In genomic region chr2:232535761-232536530, GRCh38 we compare ENCODE assay signal across 18 cellular contexts. TPM values are rescaled to one million over a fixed set of nuclear protein-coding genes. Genes with fewer than 3 reads are reported as not detected.
DNase-seq lines count a peak whose midpoint lies in the region; ATAC-seq and TF ChIP-seq lines count a peak whose summit lies in the region.
"Had no signal": no experiment of that assay in that cellular context is flagged by ENCODE, and none has a peak within 500 bp of the region (broad histone marks: within the 10 kb centered on the region; RNA-seq: fewer than 3 reads in every experiment).

No MANE protein-coding gene starts in this region.

- TF ChIP-seq POLR2A in spleen (IDR thresholded peaks at IDR 0.05), result no peak

- H4K91ac ChIP-seq in neuronal stem cell (ENCODE audit: low read depth, low read length, poor library complexity), result no peak overlapping the region

- no peak overlapping the region for H3K14ac ChIP-seq in neuronal stem cell (ENCODE audit: low read length)

- H3K9me3 ChIP-seq in neuronal stem cell (replicated peaks in 1 of 2; ENCODE audit: control insufficient read depth in 2 of 2, insufficient read depth in 1 of 2, low read depth in 1 of 2, low read length in 2 of 2) (peaks cover 0 to 2% of the 10 kb centered on the region in 2 donors), spleen (peaks cover 0 to 10% (median 6%) of the 10 kb centered on the region in 8 donors)

- intact Hi-C loops in spleen (cut with DNase I; ENCODE audit: low total_unique reads), result no loop called here

- no peak overlapping the region for H3K4me3 ChIP-seq in neuronal stem cell (ENCODE audit: low read length in 2 of 2)
- no peak overlapping the region for H3K4me3 ChIP-seq in spleen
- H3K4me3 ChIP-seq: BLaER1 treated with 17β-estradiol and CSF1 and Interleukin-3, amounts not matched to agents 10 nM and 100 nM; GM23338 had no signal

- ATAC-seq in GM21367 (IDR thresholded peaks at IDR 0.05; ENCODE audit: unreplicated experiment), result no peak
- ATAC-seq: GM23338 had no signal

- H3K27me3 ChIP-seq in neuronal stem cell (ENCODE audit: control insufficient read depth in 3 of 3, insufficient read depth in 3 of 3, low read depth in 1 of 3, low read length in 3 of 3) (no peaks in the 10 kb centered on the region), spleen (replicated peaks in 1 of 7) (peaks cover 0 to 80% (median 12%) of the 10 kb centered on the region in 7 donors)
- H3K27me3 ChIP-seq: BLaER1 treated with 17β-estradiol and CSF1 and Interleukin-3, amounts not matched to agents 10 nM and 100 nM had no signal

- no peak overlapping the region for H3K4ac ChIP-seq in neuronal stem cell (ENCODE audit: low read length)

- H2AFZ ChIP-seq in neuronal stem cell (ENCODE audit: low read length), result no peak overlapping the region
- H2AFZ ChIP-seq: GM23338 had no signal

- WGBS in neuronal stem cell (ENCODE audit: extremely low coverage in 2 of 2, insufficient read length in 2 of 2, insufficient replicate concordance in 1 of 2), 2 donors, result no CpG with 5 or more reads among the region's 5 CpGs
- WGBS in spleen, 5 donors, result 82 to 93% (median 86%) methylated on average over 5 of the region's 5 CpGs

- H4K8ac ChIP-seq in neuronal stem cell (ENCODE audit: low read depth, low read length), result no peak overlapping the region

- H3K4me2 ChIP-seq in neuronal stem cell (ENCODE audit: insufficient read depth, low read length, poor library complexity, severe bottlenecking), result no peak overlapping the region
- H3K4me2 ChIP-seq: GM23338 had no signal

- DNase-seq in activated CD4-positive, CD25-positive, alpha-beta regulatory T cell treated with anti-CD3 and anti-CD28 coated beads, Interleukin-2, amount 50 U/mL, for 72 hours, result peak; percentile 19
- DNase-seq in activated CD4-positive, CD25-positive, alpha-beta regulatory T cell (lab: John Stamatoyannopoulos, UW), result no peak
- DNase-seq in CD1c-positive myeloid dendritic cell (ENCODE audit: extremely low spot score), result peak; percentile 30
- no peak for DNase-seq in neuronal stem cell (ENCODE audit: low spot score)
- DNase-seq in spleen, result peak; percentile 24
- DNase-seq in amygdala (lab: John Stamatoyannopoulos, UW), result no peak
- DNase-seq: 8988T; ACHN; CD4-positive, alpha-beta memory T cell; DND-41; GDM1; IMR-90; KBM-7 had no signal

- TF ChIP-seq CTCF in spleen (IDR thresholded peaks at IDR 0.05 in 8 of 11, conservative IDR thresholded peaks at IDR 0.05 in 3 of 11), result no peak

- H2BK5ac ChIP-seq in neuronal stem cell (ENCODE audit: low read length), result no peak overlapping the region

- H3K27ac ChIP-seq in neuronal stem cell (replicated peaks; ENCODE audit: low read length), result no peak overlapping the region
- H3K27ac ChIP-seq in spleen, result no peak overlapping the region
- H3K27ac ChIP-seq: BLaER1 treated with 17β-estradiol and CSF1 and Interleukin-3, amounts not matched to agents 10 nM and 100 nM had no signal

- H2BK12ac ChIP-seq in neuronal stem cell (ENCODE audit: low read length), result no peak overlapping the region

- peak overlapping the region; percentile 92 for H2AK5ac ChIP-seq in neuronal stem cell (ENCODE audit: low read depth, low read length)

- no peak overlapping the region for H2BK15ac ChIP-seq in neuronal stem cell (ENCODE audit: low read length)

- H2BK120ac ChIP-seq in neuronal stem cell (ENCODE audit: low read depth, low read length), result no peak overlapping the region

- H3K18ac ChIP-seq in neuronal stem cell (ENCODE audit: low read length), result no peak overlapping the region

- no peak overlapping the region for H3K23ac ChIP-seq in neuronal stem cell (ENCODE audit: low read depth, low read length, poor library complexity)

- H3K36me3 ChIP-seq in neuronal stem cell (replicated peaks in 1 of 2; ENCODE audit: control insufficient read depth in 2 of 2, insufficient read depth in 2 of 2, low read length in 2 of 2), result no peaks in the 10 kb centered on the region
- H3K36me3 ChIP-seq in spleen, result no peaks in the 10 kb centered on the region
- H3K36me3 ChIP-seq: BLaER1 treated with 17β-estradiol and CSF1 and Interleukin-3, amounts not matched to agents 10 nM and 100 nM had no signal

- H3K9ac ChIP-seq in neuronal stem cell (ENCODE audit: low read depth, low read length, poor library complexity), result no peak overlapping the region
- H3K9ac ChIP-seq: BLaER1 treated with 17β-estradiol and CSF1 and Interleukin-3, amounts not matched to agents 10 nM and 100 nM had no signal

- peaks cover 2% of the 10 kb centered on the region for H3K79me1 ChIP-seq in neuronal stem cell (ENCODE audit: low read depth, low read length)

- H3K4me1 ChIP-seq in neuronal stem cell (ENCODE audit: control insufficient read depth in 2 of 2, insufficient read depth in 1 of 2, low read depth in 1 of 2, low read length in 2 of 2) (peaks cover 6 to 17% of the 10 kb centered on the region in 2 donors), spleen (peaks cover 0 to 17% (median 0%) of the 10 kb centered on the region in 6 donors)

RNA-seq across cellular contexts. Expression of gene CHRNG, which starts 3.5 kb away (rescaled TPM):
- polyA plus RNA-seq in neuronal stem cell (2013, experiment 1 of 2), result not detected
- not detected for polyA plus RNA-seq in neuronal stem cell (2013, experiment 2 of 2)
- not detected for total RNA-seq in spleen
- polyA plus RNA-seq in spleen, result under 1 TPM in 1 of 3 donors, not detected in 2; 0.06 TPM
- total RNA-seq: CD4-positive, alpha-beta memory T cell; GM23338; H7; HT-29; IMR-90 had no signal
- polyA plus RNA-seq: CD4-positive, alpha-beta memory T cell; GM23338; IMR-90 had no signal

RNA-seq across cellular contexts. Expression of gene CHRND, which starts 10.0 kb away (rescaled TPM):
- 0.18 TPM for polyA plus RNA-seq in neuronal stem cell (2013, experiment 1 of 2)
- polyA plus RNA-seq in neuronal stem cell (2013, experiment 2 of 2), result 0.14 TPM
- total RNA-seq in spleen, result under 1 TPM in 1 of 7 donors, not detected in 6; 0.32 TPM
- not detected for polyA plus RNA-seq in spleen
- total RNA-seq: CD4-positive, alpha-beta memory T cell; H7; HT-29; IMR-90 had no signal
- polyA plus RNA-seq: CD4-positive, alpha-beta memory T cell; IMR-90 had no signal

RNA-seq across cellular contexts. Expression of gene TIGD1, which starts 14.4 kb away (rescaled TPM):
- 10.3 TPM for polyA plus RNA-seq in neuronal stem cell (2013, experiment 1 of 2)
- polyA plus RNA-seq in neuronal stem cell (2013, experiment 2 of 2), result 10.3 TPM
- 10 to 100 TPM in 3 of 7 donors, 1 to 10 TPM in 4; 5.1 to 13.5 (median 9.9) TPM for total RNA-seq in spleen
- polyA plus RNA-seq in spleen, result 1 to 10 TPM; 4.4 to 8.3 (median 6.0) TPM

RNA-seq across cellular contexts. Expression of gene EIF4E2, which starts 14.5 kb away (rescaled TPM):
- polyA plus RNA-seq in neuronal stem cell (2013, experiment 1 of 2), result 57.9 TPM
- 58.5 TPM for polyA plus RNA-seq in neuronal stem cell (2013, experiment 2 of 2)
- total RNA-seq in spleen, result 10 to 100 TPM; 39.8 to 61.1 (median 49.0) TPM
- 10 to 100 TPM; 29.3 to 42.9 (median 41.4) TPM for polyA plus RNA-seq in spleen

RNA-seq across cellular contexts. Expression of gene PRSS56, which starts 15.8 kb away (rescaled TPM):
- not detected for polyA plus RNA-seq in neuronal stem cell (2013, experiment 1 of 2)
- not detected for polyA plus RNA-seq in neuronal stem cell (2013, experiment 2 of 2)
- under 1 TPM in 1 of 7 donors, not detected in 6; 0.13 TPM for total RNA-seq in spleen
- under 1 TPM in 1 of 3 donors, not detected in 2; 0.04 TPM for polyA plus RNA-seq in spleen
- total RNA-seq: CD4-positive, alpha-beta memory T cell; H7; HT-29; IMR-90 had no signal
- polyA plus RNA-seq: CD4-positive, alpha-beta memory T cell; IMR-90 had no signal

Comparison
In these comparisons a context has a peak if more than half of its experiments do, and no peak if none do; other contexts are left out.
1. DNase-seq: peak in activated CD4-positive, CD25-positive, alpha-beta regulatory T cell treated with anti-CD3 and anti-CD28 coated beads, Interleukin-2, amount 50 U/mL, for 72 hours (single experiment), CD1c-positive myeloid dendritic cell (single experiment) and spleen (single experiment); none in activated CD4-positive, CD25-positive, alpha-beta regulatory T cell (0 of 4), neuronal stem cell (single experiment) and amygdala (0 of 56).